17 cellular contexts compared by ENCODE assay signal in the genomic region with DNA sequence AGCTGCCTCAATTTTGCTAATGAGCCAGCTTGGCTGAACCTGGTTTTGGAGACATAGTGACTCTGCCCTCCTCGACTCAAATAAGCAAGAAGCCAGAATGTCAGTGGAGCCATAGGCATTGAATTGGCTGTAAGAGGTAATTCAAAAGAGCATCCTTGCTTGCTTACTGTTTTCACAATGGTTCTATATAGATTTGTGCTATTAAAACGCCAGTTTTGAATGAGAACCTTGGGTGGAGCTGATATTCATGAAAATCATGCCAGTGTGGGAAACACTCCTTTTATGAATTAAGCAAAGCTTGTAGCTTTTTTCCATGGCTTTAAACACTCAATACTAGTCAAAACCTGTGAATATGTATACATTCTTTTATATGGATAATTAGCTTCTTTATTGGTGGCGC.
"Had no signal": no experiment of that assay in that cellular context is flagged by ENCODE, and none has a peak within 500 bp of the region (broad histone marks: within the 10 kb centered on the region; RNA-seq: fewer than 3 reads in every experiment).

No MANE protein-coding gene starts in this region.

- DNase-seq: activated CD4-positive, alpha-beta T cell treated with anti-CD3 and anti-CD28 coated beads for 36 hours; activated CD4-positive, CD25-positive, alpha-beta regulatory T cell; activated CD8-positive, alpha-beta memory T cell treated with anti-CD3 and anti-CD28 coated beads, Interleukin-2, amount 10 ng/mL, durations not matched to agents 7 days and 5 days; activated CD8-positive, alpha-beta T cell treated with anti-CD3 and anti-CD28 coated beads, Interleukin-2, amount 10 ng/mL, durations not matched to agents 7 days and 5 days; activated T-cell treated with anti-CD3 and anti-CD28 coated beads, Interleukin-2, amount 50 U/mL, for 48 hours; central memory CD4-positive, alpha-beta T cell; left cardiac atrium; left ventricle myocardium superior; nephron progenitor cell; right lobe of liver; stimulated activated CD4-positive, alpha-beta T cell treated with anti-CD3 and anti-CD28 coated beads, Interleukin-2, amount 100 ng/mL, for 48 hours; trophoblast cell had no signal

- H3K4me1 ChIP-seq: breast epithelium, gastroesophageal sphincter, right lobe of liver had no signal

- H3K4me3 ChIP-seq: breast epithelium, gastroesophageal sphincter, hepatocyte, right lobe of liver, thoracic aorta had no signal

- ATAC-seq: activated CD4-positive, alpha-beta T cell treated with anti-CD3 and anti-CD28 coated beads for 36 hours; activated CD8-positive, alpha-beta memory T cell treated with anti-CD3 and anti-CD28 coated beads, Interleukin-2, amount 10 ng/mL, durations not matched to agents 7 days and 5 days; activated CD8-positive, alpha-beta T cell treated with anti-CD3 and anti-CD28 coated beads, Interleukin-2, amount 10 ng/mL, durations not matched to agents 7 days and 5 days; gastroesophageal sphincter; left cardiac atrium; left ventricle myocardium superior; right lobe of liver had no signal

- H3K36me3 ChIP-seq: breast epithelium, gastroesophageal sphincter, neutrophil, right lobe of liver, thoracic aorta had no signal

- H3K9me3 ChIP-seq: breast epithelium, gastroesophageal sphincter, neutrophil, right lobe of liver, thoracic aorta had no signal

- H3K27me3 ChIP-seq: gastroesophageal sphincter, hepatocyte, right lobe of liver had no signal
